ENCODE assay signal across 24 cellular contexts in the genomic region with DNA sequence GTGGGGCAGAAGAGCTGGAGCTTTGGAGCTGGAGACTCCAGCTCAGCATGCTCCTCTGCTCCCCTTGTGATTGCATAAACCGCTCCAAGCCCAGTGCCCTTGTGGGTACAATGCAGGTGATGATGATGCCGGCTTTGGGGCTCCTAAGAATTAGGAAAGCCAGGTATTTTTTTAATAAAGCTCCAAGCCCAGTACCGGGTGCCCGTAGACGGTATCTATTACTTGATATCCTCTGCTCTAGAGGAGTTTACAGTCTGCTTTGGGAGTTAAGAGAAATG. TPM values are rescaled to one million over a fixed set of nuclear protein-coding genes. Genes with fewer than 3 reads are reported as not detected.
DNase-seq lines count a peak whose midpoint lies in the region; ATAC-seq and TF ChIP-seq lines count a peak whose summit lies in the region.
"Had no signal": no experiment of that assay in that cellular context is flagged by ENCODE, and none has a peak within 500 bp of the region (broad histone marks: within the 10 kb centered on the region; RNA-seq: fewer than 3 reads in every experiment).

No MANE protein-coding gene starts in this region.

- no peak overlapping the region for H2AFZ ChIP-seq in OCI-LY7 (ENCODE audit: low read length)

- no peak for TF ChIP-seq POLR2A in gastrocnemius medialis (IDR thresholded peaks at IDR 0.05)

- H3K27me3 ChIP-seq in iPS-20b (ENCODE audit: insufficient read depth, low read length): no peaks in the 10 kb centered on the region
- H3K27me3 ChIP-seq in gastrocnemius medialis: no peaks in the 10 kb centered on the region
- H3K27me3 ChIP-seq in colonic mucosa: no peaks in the 10 kb centered on the region
- H3K27me3 ChIP-seq: adrenal gland; BLaER1 treated with 17β-estradiol and CSF1 and Interleukin-3, amounts not matched to agents 10 nM and 100 nM; MG63; transverse colon had no signal

- intact Hi-C loops in OCI-LY7 (cut with micrococcal nuclease; ENCODE audit: unreplicated experiment): loop anchor here (10.0 kb wide), 1 partner anchor 292 kb away; a partner anchor contains a TSS
- intact Hi-C loops in gastrocnemius medialis (cut with DNase I; ENCODE audit: low total_unique reads): no loop called here
- intact Hi-C loops in colonic mucosa (cut with DNase I): no loop called here

- peaks cover 99% of the 10 kb centered on the region for H3K4me1 ChIP-seq in OCI-LY7 (ENCODE audit: insufficient read depth, low read length, poor library complexity, severe bottlenecking)
- H3K4me1 ChIP-seq in iPS-20b (ENCODE audit: insufficient read depth, low read length): peaks cover 17% of the 10 kb centered on the region
- H3K4me1 ChIP-seq in gastrocnemius medialis: peaks cover 26 to 35% of the 10 kb centered on the region in 2 donors
- H3K4me1 ChIP-seq in colonic mucosa: no peaks in the 10 kb centered on the region
- H3K4me1 ChIP-seq: adrenal gland, transverse colon had no signal

- ATAC-seq in gastrocnemius medialis: peak; percentile 5 to 15

- no peaks in the 10 kb centered on the region for H4K20me1 ChIP-seq in OCI-LY7 (ENCODE audit: insufficient read depth, low read length)
- H4K20me1 ChIP-seq: BLaER1 treated with 17β-estradiol and CSF1 and Interleukin-3, amounts not matched to agents 10 nM and 100 nM had no signal

- H3K9me3 ChIP-seq in OCI-LY7 (ENCODE audit: low read length) (no peaks in the 10 kb centered on the region), iPS-20b (ENCODE audit: insufficient read depth, low read depth, low read length) (no peaks in the 10 kb centered on the region), gastrocnemius medialis (no peaks in the 10 kb centered on the region), colonic mucosa (no peaks in the 10 kb centered on the region)
- H3K9me3 ChIP-seq: adrenal gland; BLaER1 treated with 17β-estradiol and CSF1 and Interleukin-3, amounts not matched to agents 10 nM and 100 nM; Caco-2; MG63; transverse colon had no signal

- peak overlapping the region; percentile 56 for H3K4me3 ChIP-seq in OCI-LY7 (ENCODE audit: low read depth, low read length, poor library complexity, severe bottlenecking)
- H3K4me3 ChIP-seq in iPS-20b (ENCODE audit: low read length): 0 out of 2 replicates have a peak overlapping the region, but pooled peaks have one; percentile 13
- H3K4me3 ChIP-seq in gastrocnemius medialis: no peak overlapping the region
- no peak overlapping the region for H3K4me3 ChIP-seq in colonic mucosa
- H3K4me3 ChIP-seq: adrenal gland; BLaER1 treated with 17β-estradiol and CSF1 and Interleukin-3, amounts not matched to agents 10 nM and 100 nM; MG63; SK-N-MC; transverse colon had no signal

- POLR2A ChIA-PET in OCI-LY7 (lab: Charles Lee): interaction anchor here (0.7 to 29.0 kb wide), 8 partner anchors 8 to 99 kb away, joined by 3 to 760 read pairs (median 6); a partner anchor contains a TSS

- H3K36me3 ChIP-seq in OCI-LY7 (ENCODE audit: insufficient read depth, low read length) (no peaks in the 10 kb centered on the region), iPS-20b (ENCODE audit: insufficient read depth, low read depth, low read length) (no peaks in the 10 kb centered on the region), gastrocnemius medialis (no peaks in the 10 kb centered on the region), colonic mucosa (no peaks in the 10 kb centered on the region)
- H3K36me3 ChIP-seq: adrenal gland; BLaER1 treated with 17β-estradiol and CSF1 and Interleukin-3, amounts not matched to agents 10 nM and 100 nM; brain microvascular endothelial cell; MG63; transverse colon had no signal

- no TSS peak for BruUV-seq in OCI-LY7 (replicated peaks; lab: Mats Ljungman, UMichigan)

- H3K79me2 ChIP-seq in OCI-LY7 (ENCODE audit: insufficient read depth, low read depth, low read length): peaks cover 8% of the 10 kb centered on the region; the same call in 1 of the 2 replicates

- in situ Hi-C loops in G401 (cut with HindIII; ENCODE audit: low sequenced_read_pairs): no loop called here
- in situ Hi-C loops in gastrocnemius medialis (cut with MboI; ENCODE audit: low sequenced_read_pairs in 4 of 4): no loop called here

- CTCF ChIA-PET in OCI-LY7 (lab: Charles Lee; ENCODE audit: unreplicated experiment): interaction anchor here (0.7 to 2.8 kb wide), 6 partner anchors 16 to 98 kb away, joined by 3 to 16 read pairs (median 7); no protein-coding TSS in a partner anchor

- DNase-seq in G401 (ENCODE audit: low spot score) (peak; percentile 17), OCI-LY7 (ENCODE audit: low spot score) (no peak), gastrocnemius medialis (no peak), colonic mucosa (no peak), NCI-H2171 treated with DMSO at 0.1 percent for 48 hours (lab: John Stamatoyannopoulos, UW) (no peak), NCI-H345 (lab: John Stamatoyannopoulos, UW) (no peak)
- DNase-seq: activated naive CD4-positive, alpha-beta T cell treated with anti-CD3 and anti-CD28 coated beads for 36 hours; adrenal gland; brain microvascular endothelial cell; effector CD4-positive, alpha-beta T cell; GDM1; KBM-7; kidney; NCI-H2029; NCI-H226; NCI-H774; posterior cingulate gyrus; transverse colon had no signal

- no peaks in the 10 kb centered on the region for H3K9me2 ChIP-seq in OCI-LY7 (ENCODE audit: insufficient read depth, low read length)

- TF ChIP-seq CTCF in OCI-LY7 (conservative IDR thresholded peaks at IDR 0.05; ENCODE audit: low read length) (no peak), gastrocnemius medialis (IDR thresholded peaks at IDR 0.05 in 4 of 5, conservative IDR thresholded peaks at IDR 0.05 in 1 of 5) (no peak), colonic mucosa (IDR thresholded peaks at IDR 0.05) (no peak)

- peak overlapping the region; percentile 85 for H3K27ac ChIP-seq in OCI-LY7 (ENCODE audit: low read depth, low read length, poor library complexity, severe bottlenecking)
- no peak overlapping the region for H3K27ac ChIP-seq in iPS-20b (ENCODE audit: low read length)
- H3K27ac ChIP-seq in gastrocnemius medialis: peak overlapping the region; percentile 63 to 81 (median 73)
- H3K27ac ChIP-seq in colonic mucosa: no peak overlapping the region
- H3K27ac ChIP-seq: adrenal gland; BLaER1 treated with 17β-estradiol and CSF1 and Interleukin-3, amounts not matched to agents 10 nM and 100 nM; brain microvascular endothelial cell; epithelial cell of prostate; SK-N-MC had no signal

- H3K4me2 ChIP-seq in OCI-LY7 (ENCODE audit: low read length): peak overlapping the region; percentile 86

- H3K9ac ChIP-seq in iPS-20b (ENCODE audit: low read depth, low read length) (no peak overlapping the region), colonic mucosa (ENCODE audit: low read depth in 2 of 2, low read length in 2 of 2) (no peak overlapping the region)
- H3K9ac ChIP-seq: BLaER1 treated with 17β-estradiol and CSF1 and Interleukin-3, amounts not matched to agents 10 nM and 100 nM had no signal

RNA-seq across cellular contexts. Expression of a gene that starts 27.2 kb away (rescaled TPM):
- 0.25 and 0.85 TPM in 2 replicates for total RNA-seq in G401 (2014; rRNA removed; shearing (Covaris generic))
- total RNA-seq in OCI-LY7 (2014; rRNA removed; shearing (Covaris generic)): 11.6 and 13.3 TPM in 2 replicates
- 26.5 and 31.1 TPM in 2 replicates for total RNA-seq in OCI-LY7 (2022)
- total RNA-seq in gastrocnemius medialis: 10 to 100 TPM in 1 of 4 donors, 1 to 10 TPM in 3; 2.3 to 21.8 (median 6.4) TPM
- total RNA-seq in colonic mucosa: 10 to 100 TPM; 40.7 to 58.5 TPM

Comparison
In these comparisons a context has a peak if more than half of its experiments do, and no peak if none do; other contexts are left out.
1. H3K27ac ChIP-seq: peak in OCI-LY7 (single experiment) and gastrocnemius medialis (4 of 4); none in iPS-20b (single experiment) and colonic mucosa (single experiment).
2. H3K4me3 ChIP-seq: peak in OCI-LY7 (single experiment) and iPS-20b (single experiment); none in gastrocnemius medialis (0 of 4) and colonic mucosa (single experiment).